In genomic region chr7:101390901-101391301, GRCh38 we compare ENCODE assay signal across 8 cellular contexts. TPM values are rescaled to one million over a fixed set of nuclear protein-coding genes. Genes with fewer than 3 reads are reported as not detected.
A peak's percentile ranks its signal among the peaks of the same experiment; 100 is the strongest.
DNase-seq lines count a peak whose midpoint lies in the region; ATAC-seq and TF ChIP-seq lines count a peak whose summit lies in the region.

No MANE protein-coding gene starts in this region.

- CTCF ChIA-PET in activated naive CD4-positive, alpha-beta T cell treated with anti-CD3 and anti-CD28 coated beads, Interleukin-2, amount 10 ng/mL, durations not matched to agents 7 days and 5 days (lab: Charles Lee): interaction anchor here (1.5 to 1.6 kb wide), 2 partner anchors 20 to 21 kb away, joined by 4 to 6 read pairs; no protein-coding TSS in a partner anchor

- no peak overlapping the region for H3K4me3 ChIP-seq in MM.1S (ENCODE audit: low read length)

- TF ChIP-seq POLR2A in erythroblast (IDR thresholded peaks at IDR 0.05; ENCODE audit: low read length): no peak

- H3K9me3 ChIP-seq in MM.1S (replicated peaks; ENCODE audit: insufficient read depth, low read length): no peaks in the 10 kb centered on the region

- H3K9me3 Mint-ChIP-seq in activated naive CD4-positive, alpha-beta T cell treated with anti-CD3 and anti-CD28 coated beads, Interleukin-2, amount 10 ng/mL, durations not matched to agents 7 days and 5 days: no peaks in the 10 kb centered on the region
- no peaks in the 10 kb centered on the region for H3K9me3 Mint-ChIP-seq in naive thymus-derived CD8-positive, alpha-beta T cell

- H3K27me3 Mint-ChIP-seq in activated naive CD4-positive, alpha-beta T cell treated with anti-CD3 and anti-CD28 coated beads, Interleukin-2, amount 10 ng/mL, durations not matched to agents 7 days and 5 days: peaks cover 30% of the 10 kb centered on the region
- no peaks in the 10 kb centered on the region for H3K27me3 Mint-ChIP-seq in naive thymus-derived CD8-positive, alpha-beta T cell

- H3K4me1 Mint-ChIP-seq in activated naive CD4-positive, alpha-beta T cell treated with anti-CD3 and anti-CD28 coated beads, Interleukin-2, amount 10 ng/mL, durations not matched to agents 7 days and 5 days: peaks cover 25% of the 10 kb centered on the region
- peaks cover 20 to 55% (median 44%) of the 10 kb centered on the region in 4 donors for H3K4me1 Mint-ChIP-seq in naive thymus-derived CD8-positive, alpha-beta T cell

- H3F3A ChIP-seq in MM.1S (ENCODE audit: insufficient read depth, low read length): 0 out of 2 replicates have a peak, but pooled peaks cover 4% of the 10 kb centered on the region

- DNase-seq in MM.1S (peak; percentile 84), NCI-H2107 (lab: John Stamatoyannopoulos, UW) (no peak), erythroblast (lab: John Stamatoyannopoulos, UW) (no peak)
- DNase-seq in activated naive CD4-positive, alpha-beta T cell treated with anti-CD3 and anti-CD28 coated beads, Interleukin-2, amount 10 ng/mL, durations not matched to agents 7 days and 5 days: peak; percentile 74
- peak in 7 of 10 donors; percentile 17 to 49 (median 34) for DNase-seq in naive thymus-derived CD8-positive, alpha-beta T cell

- no peaks in the 10 kb centered on the region for H3K79me2 ChIP-seq in MM.1S (ENCODE audit: low read length)

- H3K27ac Mint-ChIP-seq in activated naive CD4-positive, alpha-beta T cell treated with anti-CD3 and anti-CD28 coated beads, Interleukin-2, amount 10 ng/mL, durations not matched to agents 7 days and 5 days: peak overlapping the region; percentile 89
- peak overlapping the region; percentile 18 to 93 (median 86) for H3K27ac Mint-ChIP-seq in naive thymus-derived CD8-positive, alpha-beta T cell

- peaks cover 24% of the 10 kb centered on the region for H3K27me3 ChIP-seq in MM.1S (replicated peaks; ENCODE audit: insufficient read depth, low read length)

- H4K20me1 ChIP-seq in MM.1S (ENCODE audit: insufficient read depth, low read length): no peaks in the 10 kb centered on the region

- peak overlapping the region; percentile 67; the same call in 1 of the 2 replicates for H2AFZ ChIP-seq in MM.1S (ENCODE audit: low read length)

- peak overlapping the region; percentile 16; the same call in 1 of the 2 replicates for H3K4me2 ChIP-seq in MM.1S (ENCODE audit: low read depth, low read length)

- peak overlapping the region; percentile 21; the same call in 1 of the 2 replicates for H3K9ac ChIP-seq in MM.1S (ENCODE audit: low read length)

- POLR2A ChIA-PET in naive thymus-derived CD8-positive, alpha-beta T cell (lab: Charles Lee): interaction anchor here (0.6 kb wide), 1 partner anchor 70 kb away, joined by 7 read pairs; no protein-coding TSS in a partner anchor

- peaks cover 10% of the 10 kb centered on the region for H3K4me1 ChIP-seq in MM.1S (ENCODE audit: low read length)

- H3K36me3 ChIP-seq in MM.1S (replicated peaks; ENCODE audit: insufficient read depth, low read length): no peaks in the 10 kb centered on the region

- H3K27ac ChIP-seq in MM.1S (ENCODE audit: low read length): no peak overlapping the region

- no peaks in the 10 kb centered on the region for H3K9me2 ChIP-seq in MM.1S (replicated peaks; ENCODE audit: insufficient read depth, low read length)

- H3K36me3 Mint-ChIP-seq in activated naive CD4-positive, alpha-beta T cell treated with anti-CD3 and anti-CD28 coated beads, Interleukin-2, amount 10 ng/mL, durations not matched to agents 7 days and 5 days: no peaks in the 10 kb centered on the region
- H3K36me3 Mint-ChIP-seq in naive thymus-derived CD8-positive, alpha-beta T cell: no peaks in the 10 kb centered on the region

- H3K4me3 Mint-ChIP-seq in activated naive CD4-positive, alpha-beta T cell treated with anti-CD3 and anti-CD28 coated beads, Interleukin-2, amount 10 ng/mL, durations not matched to agents 7 days and 5 days: no peak overlapping the region
- peak overlapping the region; percentile 59 to 82 (median 76) for H3K4me3 Mint-ChIP-seq in naive thymus-derived CD8-positive, alpha-beta T cell

- TF ChIP-seq CTCF in MM.1S (IDR thresholded peaks at IDR 0.05; ENCODE audit: low read length): no peak

- peak; percentile 90 for ATAC-seq in GM18498 (IDR thresholded peaks at IDR 0.05; ENCODE audit: unreplicated experiment)
- peak; percentile 98 for ATAC-seq in GM21786 (IDR thresholded peaks at IDR 0.05; ENCODE audit: unreplicated experiment)
- peak; percentile 89 to 92 for ATAC-seq in naive thymus-derived CD8-positive, alpha-beta T cell
- no peak for ATAC-seq in HG02938 (IDR thresholded peaks at IDR 0.05; ENCODE audit: unreplicated experiment)

RNA-seq across cellular contexts. Expression of gene COL26A1, which starts 28.2 kb away (rescaled TPM):
- total RNA-seq in naive thymus-derived CD8-positive, alpha-beta T cell: not detected
- polyA plus RNA-seq in naive thymus-derived CD8-positive, alpha-beta T cell: not detected

Comparison
In these comparisons a context has a peak if more than half of its experiments do, and no peak if none do; other contexts are left out.
1. DNase-seq: peak in MM.1S (single experiment), activated naive CD4-positive, alpha-beta T cell treated with anti-CD3 and anti-CD28 coated beads, Interleukin-2, amount 10 ng/mL, durations not matched to agents 7 days and 5 days (single experiment) and naive thymus-derived CD8-positive, alpha-beta T cell (7 of 10); none in NCI-H2107 (single experiment) and erythroblast (0 of 2).